1 cellular context compared by ENCODE assay signal in the genomic region with DNA sequence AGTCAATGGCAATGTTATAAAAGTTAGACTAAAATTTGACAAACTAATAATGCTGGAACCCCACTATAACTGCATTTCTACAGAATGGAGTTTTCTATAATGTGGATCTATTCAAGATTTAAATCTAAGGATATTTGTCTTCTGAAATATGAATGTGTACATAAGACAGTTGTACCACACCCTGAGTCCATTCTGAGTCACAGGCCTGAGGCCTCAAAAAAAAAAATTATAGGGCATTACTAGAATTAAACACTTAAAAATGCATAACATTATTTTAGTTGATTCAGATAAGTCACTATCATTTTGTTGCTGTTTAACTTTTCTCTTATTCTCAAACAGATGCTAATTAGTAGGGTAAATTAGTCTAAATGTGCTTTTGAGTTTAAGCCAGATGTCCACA.
TF ChIP-seq lines count a peak whose summit lies in the region.

No MANE protein-coding gene starts in this region.

TF ChIP-seq in SK-N-SH, 30 proteins besides CTCF, POLR2A, EP300 and RAD21 (continued from another document):
- TF ChIP-seq, protein P1, sequence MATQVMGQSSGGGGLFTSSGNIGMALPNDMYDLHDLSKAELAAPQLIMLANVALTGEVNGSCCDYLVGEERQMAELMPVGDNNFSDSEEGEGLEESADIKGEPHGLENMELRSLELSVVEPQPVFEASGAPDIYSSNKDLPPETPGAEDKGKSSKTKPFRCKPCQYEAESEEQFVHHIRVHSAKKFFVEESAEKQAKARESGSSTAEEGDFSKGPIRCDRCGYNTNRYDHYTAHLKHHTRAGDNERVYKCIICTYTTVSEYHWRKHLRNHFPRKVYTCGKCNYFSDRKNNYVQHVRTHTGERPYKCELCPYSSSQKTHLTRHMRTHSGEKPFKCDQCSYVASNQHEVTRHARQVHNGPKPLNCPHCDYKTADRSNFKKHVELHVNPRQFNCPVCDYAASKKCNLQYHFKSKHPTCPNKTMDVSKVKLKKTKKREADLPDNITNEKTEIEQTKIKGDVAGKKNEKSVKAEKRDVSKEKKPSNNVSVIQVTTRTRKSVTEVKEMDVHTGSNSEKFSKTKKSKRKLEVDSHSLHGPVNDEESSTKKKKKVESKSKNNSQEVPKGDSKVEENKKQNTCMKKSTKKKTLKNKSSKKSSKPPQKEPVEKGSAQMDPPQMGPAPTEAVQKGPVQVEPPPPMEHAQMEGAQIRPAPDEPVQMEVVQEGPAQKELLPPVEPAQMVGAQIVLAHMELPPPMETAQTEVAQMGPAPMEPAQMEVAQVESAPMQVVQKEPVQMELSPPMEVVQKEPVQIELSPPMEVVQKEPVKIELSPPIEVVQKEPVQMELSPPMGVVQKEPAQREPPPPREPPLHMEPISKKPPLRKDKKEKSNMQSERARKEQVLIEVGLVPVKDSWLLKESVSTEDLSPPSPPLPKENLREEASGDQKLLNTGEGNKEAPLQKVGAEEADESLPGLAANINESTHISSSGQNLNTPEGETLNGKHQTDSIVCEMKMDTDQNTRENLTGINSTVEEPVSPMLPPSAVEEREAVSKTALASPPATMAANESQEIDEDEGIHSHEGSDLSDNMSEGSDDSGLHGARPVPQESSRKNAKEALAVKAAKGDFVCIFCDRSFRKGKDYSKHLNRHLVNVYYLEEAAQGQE (IDR thresholded peaks at IDR 0.05; ENCODE audit: low read depth, low read length), result no peak
- TF ChIP-seq SMC3 (IDR thresholded peaks at IDR 0.05; ENCODE audit: low read depth, low read length) (no peak), FOSL2 (IDR thresholded peaks at IDR 0.05; ENCODE audit: borderline replicate concordance, low read depth) (peak; percentile 67; the same call in 1 of the 2 replicates), SIN3A (IDR thresholded peaks at IDR 0.05; ENCODE audit: borderline replicate concordance, low read depth, low read length) (no peak), JUND (IDR thresholded peaks at IDR 0.05) (peak; percentile 48; the same call in 1 of the 2 replicates), RCOR1 (IDR thresholded peaks at IDR 0.05; ENCODE audit: low read length) (peak; percentile 24; the same call in 1 of the 2 replicates), NRF1 (IDR thresholded peaks at IDR 0.05; ENCODE audit: low read depth, low read length) (no peak), CHD2 (IDR thresholded peaks at IDR 0.05; ENCODE audit: low read length, partially characterized antibody) (no peak)
- TF ChIP-seq, protein P2, sequence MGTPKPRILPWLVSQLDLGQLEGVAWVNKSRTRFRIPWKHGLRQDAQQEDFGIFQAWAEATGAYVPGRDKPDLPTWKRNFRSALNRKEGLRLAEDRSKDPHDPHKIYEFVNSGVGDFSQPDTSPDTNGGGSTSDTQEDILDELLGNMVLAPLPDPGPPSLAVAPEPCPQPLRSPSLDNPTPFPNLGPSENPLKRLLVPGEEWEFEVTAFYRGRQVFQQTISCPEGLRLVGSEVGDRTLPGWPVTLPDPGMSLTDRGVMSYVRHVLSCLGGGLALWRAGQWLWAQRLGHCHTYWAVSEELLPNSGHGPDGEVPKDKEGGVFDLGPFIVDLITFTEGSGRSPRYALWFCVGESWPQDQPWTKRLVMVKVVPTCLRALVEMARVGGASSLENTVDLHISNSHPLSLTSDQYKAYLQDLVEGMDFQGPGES (IDR thresholded peaks at IDR 0.05; ENCODE audit: low read depth, low read length), result no peak
- TF ChIP-seq, protein P3, sequence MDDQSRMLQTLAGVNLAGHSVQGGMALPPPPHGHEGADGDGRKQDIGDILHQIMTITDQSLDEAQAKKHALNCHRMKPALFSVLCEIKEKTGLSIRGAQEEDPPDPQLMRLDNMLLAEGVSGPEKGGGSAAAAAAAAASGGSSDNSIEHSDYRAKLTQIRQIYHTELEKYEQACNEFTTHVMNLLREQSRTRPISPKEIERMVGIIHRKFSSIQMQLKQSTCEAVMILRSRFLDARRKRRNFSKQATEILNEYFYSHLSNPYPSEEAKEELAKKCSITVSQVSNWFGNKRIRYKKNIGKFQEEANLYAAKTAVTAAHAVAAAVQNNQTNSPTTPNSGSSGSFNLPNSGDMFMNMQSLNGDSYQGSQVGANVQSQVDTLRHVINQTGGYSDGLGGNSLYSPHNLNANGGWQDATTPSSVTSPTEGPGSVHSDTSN (IDR thresholded peaks at IDR 0.05), result peak; percentile 21; the same call in 1 of the 2 replicates
- TF ChIP-seq, protein P4, sequence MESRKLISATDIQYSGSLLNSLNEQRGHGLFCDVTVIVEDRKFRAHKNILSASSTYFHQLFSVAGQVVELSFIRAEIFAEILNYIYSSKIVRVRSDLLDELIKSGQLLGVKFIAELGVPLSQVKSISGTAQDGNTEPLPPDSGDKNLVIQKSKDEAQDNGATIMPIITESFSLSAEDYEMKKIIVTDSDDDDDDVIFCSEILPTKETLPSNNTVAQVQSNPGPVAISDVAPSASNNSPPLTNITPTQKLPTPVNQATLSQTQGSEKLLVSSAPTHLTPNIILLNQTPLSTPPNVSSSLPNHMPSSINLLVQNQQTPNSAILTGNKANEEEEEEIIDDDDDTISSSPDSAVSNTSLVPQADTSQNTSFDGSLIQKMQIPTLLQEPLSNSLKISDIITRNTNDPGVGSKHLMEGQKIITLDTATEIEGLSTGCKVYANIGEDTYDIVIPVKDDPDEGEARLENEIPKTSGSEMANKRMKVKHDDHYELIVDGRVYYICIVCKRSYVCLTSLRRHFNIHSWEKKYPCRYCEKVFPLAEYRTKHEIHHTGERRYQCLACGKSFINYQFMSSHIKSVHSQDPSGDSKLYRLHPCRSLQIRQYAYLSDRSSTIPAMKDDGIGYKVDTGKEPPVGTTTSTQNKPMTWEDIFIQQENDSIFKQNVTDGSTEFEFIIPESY (IDR thresholded peaks at IDR 0.05; ENCODE audit: borderline replicate concordance, low read depth), result no peak
